Comparison of ENCODE assay signal across 8 cellular contexts in genomic region chr12:21527451-21528180, GRCh38. TPM values are rescaled to one million over a fixed set of nuclear protein-coding genes. Genes with fewer than 3 reads are reported as not detected.
DNase-seq lines count a peak whose midpoint lies in the region; ATAC-seq and TF ChIP-seq lines count a peak whose summit lies in the region.

No MANE protein-coding gene starts in this region.

- no TSS peak for BruUV-seq in mammary epithelial cell (replicated peaks; lab: Mats Ljungman, UMichigan)

- 4% methylated on average over 9 of the region's 57 CpGs for WGBS in mammary epithelial cell (ENCODE audit: low coverage, missing lambda C conversion rate)
- WGBS in smooth muscle cell (ENCODE audit: low lambda C conversion rate), result 1% methylated on average over 57 of the region's 57 CpGs

- in situ Hi-C loops in mammary epithelial cell (cut with MboI; ENCODE audit: low sequenced_read_pairs in 2 of 2), result no loop called here

- H3K4me2 ChIP-seq in mammary epithelial cell (ENCODE audit: insufficient read depth, low read depth, low read length) (peak overlapping the region; percentile 99), smooth muscle cell (peak overlapping the region; percentile 99)

- dilution Hi-C loops in mammary epithelial cell (cut with HindIII; ENCODE audit: low sequenced_read_pairs), result no loop called here

- H3K4me3 ChIP-seq in GM12875 (ENCODE audit: low read depth, low read length) (peak overlapping the region; percentile 51), mammary epithelial cell (replicated peaks in 1 of 3; ENCODE audit: insufficient read depth in 1 of 3, low read depth in 2 of 3, low read length in 3 of 3) (peak overlapping the region; percentile 61 to 73 (median 63)), smooth muscle cell (peak overlapping the region; percentile 79)

- H3K9me3 ChIP-seq in mammary epithelial cell (replicated peaks; ENCODE audit: insufficient read depth, low read length), result no peaks in the 10 kb centered on the region
- no peaks in the 10 kb centered on the region for H3K9me3 ChIP-seq in smooth muscle cell (replicated peaks; ENCODE audit: low read depth)

- H3K9ac ChIP-seq in mammary epithelial cell (ENCODE audit: insufficient read depth, low read length), result no peak overlapping the region
- H3K9ac ChIP-seq in smooth muscle cell (ENCODE audit: low read depth), result no peak overlapping the region

- ATAC-seq in HG02571 (IDR thresholded peaks at IDR 0.05; ENCODE audit: unreplicated experiment), result peak; percentile 98

- H3K27me3 ChIP-seq in mammary epithelial cell (ENCODE audit: insufficient read depth, low read length) (peaks cover 6% of the 10 kb centered on the region), smooth muscle cell (ENCODE audit: low read depth) (peaks cover 54% of the 10 kb centered on the region)

- peak overlapping the region; percentile 99 for H2AFZ ChIP-seq in mammary epithelial cell (ENCODE audit: low read depth, low read length)
- peak overlapping the region; percentile 92 for H2AFZ ChIP-seq in smooth muscle cell (ENCODE audit: low read depth)

- CTCF ChIA-PET in mammary epithelial cell (lab: Charles Lee; ENCODE audit: low non-redundant PET), result interaction anchor here (0.5 kb wide), 2 partner anchors 20 to 153 kb away, joined by 3 to 4 read pairs; no protein-coding TSS in a partner anchor

- TF ChIP-seq CTCF in GM12875 (IDR thresholded peaks at IDR 0.05; ENCODE audit: borderline replicate concordance, insufficient read depth, low read depth, low read length) (no peak), mammary epithelial cell (conservative IDR thresholded peaks at IDR 0.05 in 1 of 2, IDR thresholded peaks at IDR 0.05 in 1 of 2; ENCODE audit: extremely low read depth in 1 of 2, insufficient read depth in 1 of 2, low read depth in 1 of 2, low read length in 2 of 2) (no peak), smooth muscle cell (IDR thresholded peaks at IDR 0.05; ENCODE audit: borderline replicate concordance, insufficient read depth, poor library complexity, severe bottlenecking) (no peak)

- intact Hi-C loops in mammary epithelial cell (cut with micrococcal nuclease), result loop anchor here (1.0 to 2.0 kb wide), 2 partner anchors 27 to 33 kb away; partner anchors contain the start of genes GOLT1B and RECQL

- no peaks in the 10 kb centered on the region for H3K36me3 ChIP-seq in mammary epithelial cell (ENCODE audit: insufficient read depth, low read length)
- H3K36me3 ChIP-seq in smooth muscle cell (ENCODE audit: low read depth), result no peaks in the 10 kb centered on the region

- DNase-seq in NCI-H1105 (lab: John Stamatoyannopoulos, UW) (peak; percentile 88), UCSD-AML1 (lab: John Stamatoyannopoulos, UW; ENCODE audit: unreplicated experiment) (peak; percentile 52), mammary epithelial cell (peak; percentile 55), iPS-NIHi7 (ENCODE audit: extremely low spot score) (peak; percentile 60), smooth muscle cell (lab: John Stamatoyannopoulos, UW; ENCODE audit: unreplicated experiment) (peak; percentile 11), cortex of kidney (lab: John Stamatoyannopoulos, UW) (no peak)

- H3K4me1 ChIP-seq in mammary epithelial cell (ENCODE audit: insufficient read depth, low read length) (peaks cover 4% of the 10 kb centered on the region), smooth muscle cell (ENCODE audit: low read depth) (no peaks in the 10 kb centered on the region)

- H3F3A ChIP-seq in smooth muscle cell (ENCODE audit: low read depth), result no peaks in the 10 kb centered on the region

- H4K20me1 ChIP-seq in mammary epithelial cell (ENCODE audit: insufficient read depth, low read length), result no peaks in the 10 kb centered on the region
- H4K20me1 ChIP-seq in smooth muscle cell (ENCODE audit: low read depth), result no peaks in the 10 kb centered on the region

- H3K79me2 ChIP-seq in mammary epithelial cell (ENCODE audit: insufficient read depth, low read length) (no peaks in the 10 kb centered on the region), smooth muscle cell (ENCODE audit: low read depth) (no peaks in the 10 kb centered on the region)

- H3K27ac ChIP-seq in mammary epithelial cell (ENCODE audit: insufficient read depth, low read depth, low read length), result no peak overlapping the region
- no peak overlapping the region for H3K27ac ChIP-seq in smooth muscle cell (ENCODE audit: low read depth)

RNA-seq across cellular contexts. Expression of gene SPX, which starts 1.5 kb away (rescaled TPM):
- total RNA-seq in mammary epithelial cell (under 1 TPM; 0.50 to 0.82 TPM), smooth muscle cell (0.40 and 0.49 TPM in 2 replicates)
- polyA plus RNA-seq in mammary epithelial cell (0.15 TPM), smooth muscle cell (0.30 TPM in 1 of 2 replicates, not detected in the other)
- not detected for polyA minus RNA-seq in mammary epithelial cell

RNA-seq across cellular contexts. Expression of gene GOLT1B, which starts 26.0 kb away (rescaled TPM):
- total RNA-seq in mammary epithelial cell (10 to 100 TPM; 38.2 to 46.7 TPM), smooth muscle cell (184 and 250 TPM in 2 replicates)
- polyA plus RNA-seq in mammary epithelial cell (42.2 TPM), smooth muscle cell (81.6 and 99.5 TPM in 2 replicates)
- polyA minus RNA-seq in mammary epithelial cell, result 15.3 TPM

RNA-seq across cellular contexts. Expression of gene RECQL, which starts 26.2 kb away (rescaled TPM):
- total RNA-seq in mammary epithelial cell (10 to 100 TPM; 55.3 to 57.9 TPM), smooth muscle cell (75.3 and 99.4 TPM in 2 replicates)
- polyA plus RNA-seq in mammary epithelial cell (30.1 TPM), smooth muscle cell (27.0 and 34.5 TPM in 2 replicates)
- 22.3 TPM for polyA minus RNA-seq in mammary epithelial cell
